14 cellular contexts compared by ENCODE assay signal in the genomic region with DNA sequence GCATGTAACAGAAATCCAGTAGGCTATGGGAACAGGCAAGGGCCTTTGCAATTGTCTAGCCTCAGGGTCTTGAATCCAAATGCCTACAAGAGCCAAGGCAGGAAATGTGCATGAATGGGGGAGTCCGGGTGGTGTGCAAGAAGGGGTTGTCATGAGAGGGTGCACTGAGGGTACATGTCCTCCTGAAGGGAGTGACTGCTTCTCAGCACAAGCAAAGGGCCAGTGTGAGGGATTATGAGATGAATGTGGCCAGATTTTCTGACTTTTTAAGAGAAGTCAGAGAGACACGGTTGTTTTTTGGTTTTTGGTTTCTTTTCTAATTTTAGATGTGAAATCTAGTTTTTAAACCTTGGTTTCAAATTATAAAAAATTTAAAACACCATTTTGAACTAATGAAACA.
DNase-seq lines count a peak whose midpoint lies in the region; ATAC-seq, FAIRE-seq and TF ChIP-seq lines count a peak whose summit lies in the region.
"Had no signal": no experiment of that assay in that cellular context is flagged by ENCODE, and none has a peak within 500 bp of the region (broad histone marks: within the 10 kb centered on the region; RNA-seq: fewer than 3 reads in every experiment).

No MANE protein-coding gene starts in this region.

- CTCF ChIA-PET in GM10248 (lab: Yijun Ruan, JAX), result interaction anchor here (3.0 kb wide), 1 partner anchor 13 kb away, joined by 18 read pairs; no protein-coding TSS in a partner anchor

- TF ChIP-seq CTCF in GM10248 (IDR thresholded peaks at IDR 0.05; ENCODE audit: control extremely low read depth, extremely low read depth, low read depth, missing control alignments), result no peak

- no peaks in the 10 kb centered on the region for H3K9me3 Mint-ChIP-seq in activated naive CD4-positive, alpha-beta T cell treated with anti-CD3 and anti-CD28 coated beads, Interleukin-2, amount 50 U/mL, for 72 hours

- no peak overlapping the region for H3K27ac Mint-ChIP-seq in activated naive CD4-positive, alpha-beta T cell treated with anti-CD3 and anti-CD28 coated beads, Interleukin-2, amount 50 U/mL, for 72 hours

- FAIRE-seq in GM19239 (lab: Jason Lieb, UNC), result peak; percentile 95
- FAIRE-seq: A549 had no signal

- ATAC-seq in HG02571 (IDR thresholded peaks at IDR 0.05; ENCODE audit: unreplicated experiment) (peak; percentile 62), HG03342 (IDR thresholded peaks at IDR 0.05; ENCODE audit: unreplicated experiment) (peak; percentile 50)
- no peak for ATAC-seq in activated naive CD4-positive, alpha-beta T cell treated with anti-CD3 and anti-CD28 coated beads, Interleukin-2, amount 50 U/mL, for 72 hours
- ATAC-seq: A549 had no signal

- DNase-seq in GM10248 (ENCODE audit: extremely low spot score), result peak; percentile 21
- DNase-seq in GM19239 (ENCODE audit: insufficient read length, low spot score), result peak; percentile 27
- DNase-seq in Kasumi-1 (lab: John Stamatoyannopoulos, UW), result no peak
- DNase-seq in NCI-H1105 (lab: John Stamatoyannopoulos, UW), result no peak
- no peak for DNase-seq in NCI-H2171 (lab: John Stamatoyannopoulos, UW)
- DNase-seq in activated naive CD4-positive, alpha-beta T cell treated with anti-CD3 and anti-CD28 coated beads, Interleukin-2, amount 50 U/mL, for 72 hours (ENCODE audit: low spot score in 2 of 2), result no peak
- DNase-seq: activated CD8-positive, alpha-beta memory T cell treated with anti-CD3 and anti-CD28 coated beads, Interleukin-2, amount 50 U/mL, for 4 hours; effector CD4-positive, alpha-beta T cell; GOT3; left ventricle myocardium inferior; NCI-H226 had no signal

- POLR2A ChIA-PET in GM10248 (lab: Yijun Ruan, JAX), result no interaction called here

- H3K36me3 Mint-ChIP-seq in activated naive CD4-positive, alpha-beta T cell treated with anti-CD3 and anti-CD28 coated beads, Interleukin-2, amount 50 U/mL, for 72 hours, result no peaks in the 10 kb centered on the region

Comparison
In these comparisons a context has a peak if more than half of its experiments do, and no peak if none do; other contexts are left out.
1. DNase-seq: peak in GM10248 (single experiment) and GM19239 (single experiment); none in Kasumi-1 (0 of 2), NCI-H1105 (single experiment), NCI-H2171 (single experiment) and activated naive CD4-positive, alpha-beta T cell treated with anti-CD3 and anti-CD28 coated beads, Interleukin-2, amount 50 U/mL, for 72 hours (0 of 2).
2. ATAC-seq: peak in HG02571 (single experiment) and HG03342 (single experiment); none in activated naive CD4-positive, alpha-beta T cell treated with anti-CD3 and anti-CD28 coated beads, Interleukin-2, amount 50 U/mL, for 72 hours (0 of 2).